In genomic region chr14:89364316-89364715, GRCh38 we compare ENCODE assay signal across 2 cellular contexts.
TF ChIP-seq lines count a peak whose summit lies in the region.

No MANE protein-coding gene starts in this region.

TF ChIP-seq in liver, 16 proteins besides CTCF, POLR2A, EP300 and RAD21 (continued from another document):
- TF ChIP-seq MAX (IDR thresholded peaks at IDR 0.05), result no peak
- TF ChIP-seq TAF1 (conservative IDR thresholded peaks at IDR 0.05), result no peak
TF ChIP-seq in liver: peak in this region for 0.

TF ChIP-seq in HepG2, 621 proteins besides CTCF, POLR2A, EP300 and RAD21 (continued from another document):
- TF ChIP-seq ARID3A (IDR thresholded peaks at IDR 0.05; ENCODE audit: low read depth, low read length), result no peak
